ENCODE assay signal across 1 cellular context in the genomic region with DNA sequence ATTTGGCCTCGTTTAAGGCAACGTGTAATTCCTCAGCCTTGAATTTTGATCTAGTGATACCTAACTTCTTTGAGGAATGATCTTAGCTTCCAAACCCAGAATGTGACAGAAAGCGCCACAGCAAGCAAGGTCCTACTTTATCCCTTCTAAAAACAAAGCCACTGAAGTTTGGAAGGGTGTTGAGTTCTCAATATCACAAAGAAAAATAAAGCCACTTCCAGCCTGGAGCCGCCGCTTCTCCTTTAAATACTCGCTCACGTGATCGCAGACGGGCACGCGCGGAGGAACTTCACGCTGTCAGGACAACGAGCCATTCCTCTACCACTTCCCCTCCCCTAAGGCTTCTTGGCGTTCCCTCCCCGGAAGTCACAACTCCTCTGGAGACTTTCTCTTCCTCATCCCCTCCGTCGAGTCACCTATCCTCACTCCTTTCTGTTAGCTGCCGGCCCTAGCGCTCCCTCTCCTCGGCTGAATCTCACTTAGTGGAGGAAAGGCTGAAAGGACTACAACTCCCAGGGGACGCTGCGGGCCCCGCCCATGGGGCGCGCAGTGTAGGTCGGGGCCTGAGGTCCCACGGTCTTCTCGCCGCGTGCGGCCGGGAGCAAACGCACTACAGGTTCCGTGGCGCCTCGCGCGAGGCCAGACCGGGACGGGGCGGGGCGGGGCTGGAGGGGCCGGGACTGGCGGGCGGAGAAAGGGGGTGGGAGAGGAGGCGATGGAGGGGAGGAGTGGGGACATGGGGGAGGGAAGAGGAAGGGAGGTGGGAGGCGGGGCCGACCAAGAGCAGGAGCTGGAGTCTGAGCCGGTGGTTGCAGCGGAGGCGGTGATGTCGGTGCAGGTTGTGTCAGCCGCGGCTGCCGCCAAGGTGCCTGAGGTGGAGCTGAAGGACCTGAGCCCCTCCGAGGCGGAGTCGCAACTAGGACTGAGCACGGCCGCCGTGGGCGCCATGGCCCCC.
TF ChIP-seq lines count a peak whose summit lies in the region.

A gene (plus strand): TSS at position 780 of the 955 bp plus-strand sequence.

TF ChIP-seq in HepG2, 621 proteins besides CTCF, POLR2A, EP300 and RAD21 (continued from another document and continues in another):
- TF ChIP-seq ZNF333 (CRISPR knock-in tag; IDR thresholded peaks at IDR 0.05; ENCODE audit: borderline replicate concordance) = 0 out of 2 replicates have a peak, but pooled peaks have one; percentile 55
- TF ChIP-seq KLF12 (CRISPR knock-in tag; IDR thresholded peaks at IDR 0.05; ENCODE audit: borderline replicate concordance) = 0 out of 2 replicates have a peak, but pooled peaks have one; percentile 86
- TF ChIP-seq ZNF543 (CRISPR knock-in tag; IDR thresholded peaks at IDR 0.05) = 0 out of 2 replicates have a peak, but pooled peaks have one; percentile 10
- TF ChIP-seq, protein P1, sequence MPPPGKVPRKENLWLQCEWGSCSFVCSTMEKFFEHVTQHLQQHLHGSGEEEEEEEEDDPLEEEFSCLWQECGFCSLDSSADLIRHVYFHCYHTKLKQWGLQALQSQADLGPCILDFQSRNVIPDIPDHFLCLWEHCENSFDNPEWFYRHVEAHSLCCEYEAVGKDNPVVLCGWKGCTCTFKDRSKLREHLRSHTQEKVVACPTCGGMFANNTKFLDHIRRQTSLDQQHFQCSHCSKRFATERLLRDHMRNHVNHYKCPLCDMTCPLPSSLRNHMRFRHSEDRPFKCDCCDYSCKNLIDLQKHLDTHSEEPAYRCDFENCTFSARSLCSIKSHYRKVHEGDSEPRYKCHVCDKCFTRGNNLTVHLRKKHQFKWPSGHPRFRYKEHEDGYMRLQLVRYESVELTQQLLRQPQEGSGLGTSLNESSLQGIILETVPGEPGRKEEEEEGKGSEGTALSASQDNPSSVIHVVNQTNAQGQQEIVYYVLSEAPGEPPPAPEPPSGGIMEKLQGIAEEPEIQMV (CRISPR knock-in tag; IDR thresholded peaks at IDR 0.05; ENCODE audit: low read depth) = no peak
- TF ChIP-seq ZNF33B (CRISPR knock-in tag; IDR thresholded peaks at IDR 0.05) = peak; percentile 83; the same call in 1 of the 2 replicates
- TF ChIP-seq, protein P2, sequence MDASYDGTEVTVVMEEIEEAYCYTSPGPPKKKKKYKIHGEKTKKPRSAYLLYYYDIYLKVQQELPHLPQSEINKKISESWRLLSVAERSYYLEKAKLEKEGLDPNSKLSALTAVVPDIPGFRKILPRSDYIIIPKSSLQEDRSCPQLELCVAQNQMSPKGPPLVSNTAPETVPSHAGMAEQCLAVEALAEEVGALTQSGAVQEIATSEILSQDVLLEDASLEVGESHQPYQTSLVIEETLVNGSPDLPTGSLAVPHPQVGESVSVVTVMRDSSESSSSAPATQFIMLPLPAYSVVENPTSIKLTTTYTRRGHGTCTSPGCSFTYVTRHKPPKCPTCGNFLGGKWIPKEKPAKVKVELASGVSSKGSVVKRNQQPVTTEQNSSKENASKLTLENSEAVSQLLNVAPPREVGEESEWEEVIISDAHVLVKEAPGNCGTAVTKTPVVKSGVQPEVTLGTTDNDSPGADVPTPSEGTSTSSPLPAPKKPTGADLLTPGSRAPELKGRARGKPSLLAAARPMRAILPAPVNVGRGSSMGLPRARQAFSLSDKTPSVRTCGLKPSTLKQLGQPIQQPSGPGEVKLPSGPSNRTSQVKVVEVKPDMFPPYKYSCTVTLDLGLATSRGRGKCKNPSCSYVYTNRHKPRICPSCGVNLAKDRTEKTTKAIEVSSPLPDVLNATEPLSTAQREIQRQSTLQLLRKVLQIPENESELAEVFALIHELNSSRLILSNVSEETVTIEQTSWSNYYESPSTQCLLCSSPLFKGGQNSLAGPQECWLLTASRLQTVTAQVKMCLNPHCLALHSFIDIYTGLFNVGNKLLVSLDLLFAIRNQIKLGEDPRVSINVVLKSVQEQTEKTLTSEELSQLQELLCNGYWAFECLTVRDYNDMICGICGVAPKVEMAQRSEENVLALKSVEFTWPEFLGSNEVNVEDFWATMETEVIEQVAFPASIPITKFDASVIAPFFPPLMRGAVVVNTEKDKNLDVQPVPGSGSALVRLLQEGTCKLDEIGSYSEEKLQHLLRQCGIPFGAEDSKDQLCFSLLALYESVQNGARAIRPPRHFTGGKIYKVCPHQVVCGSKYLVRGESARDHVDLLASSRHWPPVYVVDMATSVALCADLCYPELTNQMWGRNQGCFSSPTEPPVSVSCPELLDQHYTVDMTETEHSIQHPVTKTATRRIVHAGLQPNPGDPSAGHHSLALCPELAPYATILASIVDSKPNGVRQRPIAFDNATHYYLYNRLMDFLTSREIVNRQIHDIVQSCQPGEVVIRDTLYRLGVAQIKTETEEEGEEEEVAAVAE (CRISPR knock-in tag; IDR thresholded peaks at IDR 0.05; ENCODE audit: borderline replicate concordance) = 0 out of 2 replicates have a peak, but pooled peaks have one; percentile 43
- peak; percentile 32 for TF ChIP-seq TEAD3 (CRISPR knock-in tag; optimal IDR thresholded peaks at IDR 0.05; ENCODE audit: borderline replicate concordance)
- peak; percentile 47; the same call in 1 of the 2 replicates for TF ChIP-seq RFXAP (CRISPR knock-in tag; IDR thresholded peaks at IDR 0.05; ENCODE audit: borderline replicate concordance)
- TF ChIP-seq RBM22 (optimal IDR thresholded peaks at IDR 0.05; ENCODE audit: low read length) = no peak
- TF ChIP-seq, protein P3, sequence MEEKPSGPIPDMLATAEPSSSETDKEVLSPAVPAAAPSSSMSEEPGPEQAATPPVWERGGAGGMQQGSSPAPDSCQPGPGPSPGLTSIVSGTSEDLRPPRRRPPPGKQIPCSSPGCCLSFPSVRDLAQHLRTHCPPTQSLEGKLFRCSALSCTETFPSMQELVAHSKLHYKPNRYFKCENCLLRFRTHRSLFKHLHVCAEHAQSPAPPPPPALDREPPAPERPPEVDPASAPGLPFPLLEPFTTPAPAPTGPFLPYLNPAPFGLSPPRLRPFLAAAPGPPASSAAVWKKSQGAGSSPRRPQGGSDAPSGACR (CRISPR knock-in tag; IDR thresholded peaks at IDR 0.05) = no peak
- peak; percentile 34; the same call in 1 of the 2 replicates for TF ChIP-seq ELF3 (CRISPR knock-in tag; IDR thresholded peaks at IDR 0.05)
- 0 out of 2 replicates have a peak, but pooled peaks have one; percentile 52 for TF ChIP-seq ZNF839 (CRISPR knock-in tag; IDR thresholded peaks at IDR 0.05; ENCODE audit: borderline replicate concordance)
- no peak for TF ChIP-seq NKX3-1 (CRISPR knock-in tag; IDR thresholded peaks at IDR 0.05)
- TF ChIP-seq, protein P4, sequence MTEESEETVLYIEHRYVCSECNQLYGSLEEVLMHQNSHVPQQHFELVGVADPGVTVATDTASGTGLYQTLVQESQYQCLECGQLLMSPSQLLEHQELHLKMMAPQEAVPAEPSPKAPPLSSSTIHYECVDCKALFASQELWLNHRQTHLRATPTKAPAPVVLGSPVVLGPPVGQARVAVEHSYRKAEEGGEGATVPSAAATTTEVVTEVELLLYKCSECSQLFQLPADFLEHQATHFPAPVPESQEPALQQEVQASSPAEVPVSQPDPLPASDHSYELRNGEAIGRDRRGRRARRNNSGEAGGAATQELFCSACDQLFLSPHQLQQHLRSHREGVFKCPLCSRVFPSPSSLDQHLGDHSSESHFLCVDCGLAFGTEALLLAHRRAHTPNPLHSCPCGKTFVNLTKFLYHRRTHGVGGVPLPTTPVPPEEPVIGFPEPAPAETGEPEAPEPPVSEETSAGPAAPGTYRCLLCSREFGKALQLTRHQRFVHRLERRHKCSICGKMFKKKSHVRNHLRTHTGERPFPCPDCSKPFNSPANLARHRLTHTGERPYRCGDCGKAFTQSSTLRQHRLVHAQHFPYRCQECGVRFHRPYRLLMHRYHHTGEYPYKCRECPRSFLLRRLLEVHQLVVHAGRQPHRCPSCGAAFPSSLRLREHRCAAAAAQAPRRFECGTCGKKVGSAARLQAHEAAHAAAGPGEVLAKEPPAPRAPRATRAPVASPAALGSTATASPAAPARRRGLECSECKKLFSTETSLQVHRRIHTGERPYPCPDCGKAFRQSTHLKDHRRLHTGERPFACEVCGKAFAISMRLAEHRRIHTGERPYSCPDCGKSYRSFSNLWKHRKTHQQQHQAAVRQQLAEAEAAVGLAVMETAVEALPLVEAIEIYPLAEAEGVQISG (CRISPR knock-in tag; IDR thresholded peaks at IDR 0.05) = peak; percentile 66; the same call in 1 of the 2 replicates
- no peak for TF ChIP-seq ZC3H4 (CRISPR knock-in tag; IDR thresholded peaks at IDR 0.05; ENCODE audit: borderline replicate concordance)
- TF ChIP-seq SP5 (CRISPR knock-in tag; IDR thresholded peaks at IDR 0.05; ENCODE audit: borderline replicate concordance, low read depth) = peak; percentile 72; the same call in 1 of the 2 replicates
- TF ChIP-seq RAD51 (IDR thresholded peaks at IDR 0.05; ENCODE audit: borderline replicate concordance) = peak; percentile 59
- no peak for TF ChIP-seq AGO1 (IDR thresholded peaks at IDR 0.05; ENCODE audit: low read depth, low read length, poor library complexity, severe bottlenecking)
- peak; percentile 73; the same call in 1 of the 2 replicates for TF ChIP-seq MYC (CRISPR knock-in tag; IDR thresholded peaks at IDR 0.05; ENCODE audit: borderline replicate concordance)
- TF ChIP-seq, protein P5, sequence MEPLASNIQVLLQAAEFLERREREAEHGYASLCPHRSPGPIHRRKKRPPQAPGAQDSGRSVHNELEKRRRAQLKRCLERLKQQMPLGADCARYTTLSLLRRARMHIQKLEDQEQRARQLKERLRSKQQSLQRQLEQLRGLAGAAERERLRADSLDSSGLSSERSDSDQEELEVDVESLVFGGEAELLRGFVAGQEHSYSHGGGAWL (CRISPR knock-in tag; IDR thresholded peaks at IDR 0.05) = peak; percentile 9; the same call in 1 of the 2 replicates
- TF ChIP-seq KAT7 (CRISPR knock-in tag; IDR thresholded peaks at IDR 0.05; ENCODE audit: borderline replicate concordance) = no peak
- TF ChIP-seq TMF1 (CRISPR knock-in tag; IDR thresholded peaks at IDR 0.05; ENCODE audit: low read depth) = 0 out of 2 replicates have a peak, but pooled peaks have one; percentile 36
- TF ChIP-seq ZNF773 (CRISPR knock-in tag; IDR thresholded peaks at IDR 0.05; ENCODE audit: borderline replicate concordance) = no peak
- no peak for TF ChIP-seq GZF1 (CRISPR knock-in tag; IDR thresholded peaks at IDR 0.05)
- 0 out of 2 replicates have a peak, but pooled peaks have one; percentile 26 for TF ChIP-seq ZNF367 (CRISPR knock-in tag; IDR thresholded peaks at IDR 0.05; ENCODE audit: borderline replicate concordance)
- TF ChIP-seq ATF1 (CRISPR knock-in tag; IDR thresholded peaks at IDR 0.05) = peak; percentile 45; the same call in 1 of the 2 replicates
- TF ChIP-seq ZNF329 (CRISPR knock-in tag; IDR thresholded peaks at IDR 0.05; ENCODE audit: low read depth) = no peak
- TF ChIP-seq, protein P6, sequence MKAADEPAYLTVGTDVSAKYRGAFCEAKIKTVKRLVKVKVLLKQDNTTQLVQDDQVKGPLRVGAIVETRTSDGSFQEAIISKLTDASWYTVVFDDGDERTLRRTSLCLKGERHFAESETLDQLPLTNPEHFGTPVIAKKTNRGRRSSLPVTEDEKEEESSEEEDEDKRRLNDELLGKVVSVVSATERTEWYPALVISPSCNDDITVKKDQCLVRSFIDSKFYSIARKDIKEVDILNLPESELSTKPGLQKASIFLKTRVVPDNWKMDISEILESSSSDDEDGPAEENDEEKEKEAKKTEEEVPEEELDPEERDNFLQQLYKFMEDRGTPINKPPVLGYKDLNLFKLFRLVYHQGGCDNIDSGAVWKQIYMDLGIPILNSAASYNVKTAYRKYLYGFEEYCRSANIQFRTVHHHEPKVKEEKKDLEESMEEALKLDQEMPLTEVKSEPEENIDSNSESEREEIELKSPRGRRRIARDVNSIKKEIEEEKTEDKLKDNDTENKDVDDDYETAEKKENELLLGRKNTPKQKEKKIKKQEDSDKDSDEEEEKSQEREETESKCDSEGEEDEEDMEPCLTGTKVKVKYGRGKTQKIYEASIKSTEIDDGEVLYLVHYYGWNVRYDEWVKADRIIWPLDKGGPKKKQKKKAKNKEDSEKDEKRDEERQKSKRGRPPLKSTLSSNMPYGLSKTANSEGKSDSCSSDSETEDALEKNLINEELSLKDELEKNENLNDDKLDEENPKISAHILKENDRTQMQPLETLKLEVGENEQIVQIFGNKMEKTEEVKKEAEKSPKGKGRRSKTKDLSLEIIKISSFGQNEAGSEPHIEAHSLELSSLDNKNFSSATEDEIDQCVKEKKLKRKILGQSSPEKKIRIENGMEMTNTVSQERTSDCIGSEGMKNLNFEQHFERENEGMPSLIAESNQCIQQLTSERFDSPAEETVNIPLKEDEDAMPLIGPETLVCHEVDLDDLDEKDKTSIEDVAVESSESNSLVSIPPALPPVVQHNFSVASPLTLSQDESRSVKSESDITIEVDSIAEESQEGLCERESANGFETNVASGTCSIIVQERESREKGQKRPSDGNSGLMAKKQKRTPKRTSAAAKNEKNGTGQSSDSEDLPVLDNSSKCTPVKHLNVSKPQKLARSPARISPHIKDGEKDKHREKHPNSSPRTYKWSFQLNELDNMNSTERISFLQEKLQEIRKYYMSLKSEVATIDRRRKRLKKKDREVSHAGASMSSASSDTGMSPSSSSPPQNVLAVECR (CRISPR knock-in tag; IDR thresholded peaks at IDR 0.05; ENCODE audit: borderline replicate concordance) = peak; percentile 74
- TF ChIP-seq RFX1 (IDR thresholded peaks at IDR 0.05) = peak; percentile 25; the same call in 1 of the 2 replicates
- no peak for TF ChIP-seq MAF1 (CRISPR knock-in tag; IDR thresholded peaks at IDR 0.05; ENCODE audit: borderline replicate concordance)
- peak; percentile 54 for TF ChIP-seq ZFX (CRISPR knock-in tag; IDR thresholded peaks at IDR 0.05; ENCODE audit: low read depth)
- TF ChIP-seq CHD2 (IDR thresholded peaks at IDR 0.05; ENCODE audit: low read depth, low read length) = peak; percentile 90
- peak; percentile 31; the same call in 1 of the 2 replicates for TF ChIP-seq HIVEP1 (CRISPR knock-in tag; IDR thresholded peaks at IDR 0.05)
- peak; percentile 67 for TF ChIP-seq SP2 (CRISPR knock-in tag; IDR thresholded peaks at IDR 0.05)
- peak; percentile 57; the same call in 1 of the 2 replicates for TF ChIP-seq FOXK1 (CRISPR knock-in tag; IDR thresholded peaks at IDR 0.05; ENCODE audit: borderline replicate concordance, low read depth)
- peak; percentile 79; the same call in 1 of the 2 replicates for TF ChIP-seq KDM2A (CRISPR knock-in tag; IDR thresholded peaks at IDR 0.05; ENCODE audit: borderline replicate concordance, low read depth)
- TF ChIP-seq ZNF431 (CRISPR knock-in tag; IDR thresholded peaks at IDR 0.05; ENCODE audit: borderline replicate concordance, low read depth) = no peak
- TF ChIP-seq SMAD1 (CRISPR knock-in tag; IDR thresholded peaks at IDR 0.05; ENCODE audit: borderline replicate concordance, low read depth) = no peak
- no peak for TF ChIP-seq SIX4 (CRISPR knock-in tag; IDR thresholded peaks at IDR 0.05)
- TF ChIP-seq NONO (IDR thresholded peaks at IDR 0.05) = no peak
- no peak for TF ChIP-seq NONO (CRISPR knock-in tag; conservative IDR thresholded peaks at IDR 0.05)
- no peak for TF ChIP-seq ZNF782 (CRISPR knock-in tag; IDR thresholded peaks at IDR 0.05; ENCODE audit: borderline replicate concordance)
- TF ChIP-seq, protein P7, sequence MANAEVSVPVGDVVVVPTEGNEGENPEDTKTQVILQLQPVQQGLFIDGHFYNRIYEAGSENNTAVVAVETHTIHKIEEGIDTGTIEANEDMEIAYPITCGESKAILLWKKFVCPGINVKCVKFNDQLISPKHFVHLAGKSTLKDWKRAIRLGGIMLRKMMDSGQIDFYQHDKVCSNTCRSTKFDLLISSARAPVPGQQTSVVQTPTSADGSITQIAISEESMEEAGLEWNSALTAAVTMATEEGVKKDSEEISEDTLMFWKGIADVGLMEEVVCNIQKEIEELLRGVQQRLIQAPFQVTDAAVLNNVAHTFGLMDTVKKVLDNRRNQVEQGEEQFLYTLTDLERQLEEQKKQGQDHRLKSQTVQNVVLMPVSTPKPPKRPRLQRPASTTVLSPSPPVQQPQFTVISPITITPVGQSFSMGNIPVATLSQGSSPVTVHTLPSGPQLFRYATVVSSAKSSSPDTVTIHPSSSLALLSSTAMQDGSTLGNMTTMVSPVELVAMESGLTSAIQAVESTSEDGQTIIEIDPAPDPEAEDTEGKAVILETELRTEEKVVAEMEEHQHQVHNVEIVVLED (CRISPR knock-in tag; IDR thresholded peaks at IDR 0.05; ENCODE audit: borderline replicate concordance) = peak; percentile 86
- TF ChIP-seq MLLT10 (CRISPR knock-in tag; IDR thresholded peaks at IDR 0.05) = no peak
